In the genomic region with DNA sequence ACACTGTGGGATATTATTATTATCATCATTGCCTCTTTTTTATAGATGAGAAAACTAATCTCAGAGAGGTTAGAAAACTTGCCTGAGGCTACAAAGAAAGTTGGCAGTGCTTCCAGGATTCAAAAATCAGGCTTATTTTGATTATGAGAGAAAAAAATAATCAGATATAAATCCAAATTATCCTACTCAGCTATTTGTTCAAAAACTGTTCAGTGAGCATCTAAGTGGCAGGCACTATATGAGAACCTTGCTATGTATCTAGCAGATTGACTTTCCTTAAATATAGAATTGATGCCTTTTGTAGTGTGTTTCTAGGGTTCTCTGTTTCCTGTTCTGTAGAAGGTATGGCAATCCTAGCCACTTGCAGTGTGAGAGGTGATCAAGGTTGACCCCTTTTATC, we compare ENCODE assay signal across 29 cellular contexts.
"Had no signal": no experiment of that assay in that cellular context is flagged by ENCODE, and none has a peak within 500 bp of the region (broad histone marks: within the 10 kb centered on the region; RNA-seq: fewer than 3 reads in every experiment).

No MANE protein-coding gene starts in this region.

- H3K9me3 ChIP-seq: stomach, suprapubic skin, testis, thoracic aorta, thyroid gland, tibial artery, tibial nerve, transverse colon, upper lobe of left lung, upper lobe of right lung, uterus, vagina had no signal

- H3K4me3 ChIP-seq: stomach, suprapubic skin, testis, thoracic aorta, thyroid gland, tibial artery, tibial nerve, transverse colon, upper lobe of left lung, upper lobe of right lung, uterus, vagina had no signal

- ATAC-seq: stimulated activated effector memory CD8-positive, alpha-beta T cell treated with anti-CD3 and anti-CD28 coated beads, Interleukin-12 subunit alpha, Interleukin-12 subunit beta, amount 100 ng/mL, for 72 hours; stimulated activated memory B cell treated with anti-CD40 and anti-IgM and Interleukin-4, amounts not matched to agents 10 μg/mL and 1 μg/mL and 100 μg/mL, for 72 hours; stimulated activated naive B cell treated with anti-CD40 and anti-IgM and Interleukin-4, amounts not matched to agents 10 μg/mL and 1 μg/mL and 100 μg/mL, for 72 hours; stimulated activated naive CD8-positive, alpha-beta T cell treated with anti-CD3 and anti-CD28 coated beads, Interleukin-15, amount 100 ng/mL, for 72 hours; stimulated activated naive CD8-positive, alpha-beta T cell treated with anti-CD3 and anti-CD28 coated beads, Interleukin-15, Interleukin-2, amounts not matched to agents 100 U/mL and 50 U/mL, for 24 hours; upper lobe of right lung had no signal

- H3K36me3 ChIP-seq: stomach, suprapubic skin, thoracic aorta, thyroid gland, tibial artery, tibial nerve, transverse colon, upper lobe of left lung, upper lobe of right lung, uterus, vagina had no signal

- DNase-seq: stimulated activated CD4-positive, alpha-beta T cell treated with anti-CD3 and anti-CD28 coated beads, Interleukin-2, amount 100 ng/mL, for 48 hours; stimulated activated CD4-positive, alpha-beta T cell treated with anti-CD3 and anti-CD28 coated beads, Interleukin-4, amount 100 ng/mL, for 1 hour; stimulated activated CD4-positive, alpha-beta T cell treated with anti-CD3 and anti-CD28 coated beads, Interleukin-4, amount 100 ng/mL, for 24 hours; stimulated activated CD4-positive, alpha-beta T cell treated with anti-CD3 and anti-CD28 coated beads, Interleukin-4, amount 100 ng/mL, for 4 hours; stimulated activated CD8-positive, alpha-beta memory T cell treated with anti-CD3 and anti-CD28 coated beads, Interleukin-4, amount 100 ng/mL, for 48 hours; stimulated activated naive B cell treated with anti-CD40 and anti-IgM and Interleukin-4, amounts not matched to agents 10 μg/mL and 1 μg/mL and 100 μg/mL, for 72 hours; stimulated activated naive CD4-positive, alpha-beta T cell; stimulated activated naive CD4-positive, alpha-beta T cell treated with Interleukin-2 at 50 U/mL for 16 hours; stimulated activated naive CD8-positive, alpha-beta T cell treated with anti-CD3 and anti-CD28 coated beads, Interleukin-15, amount 100 ng/mL, for 72 hours; stimulated activated naive CD8-positive, alpha-beta T cell treated with anti-CD3 and anti-CD28 coated beads, Interleukin-15, Interleukin-2, amounts not matched to agents 100 U/mL and 50 U/mL, for 24 hours; stomach; substantia nigra; testis; thyroid gland; tibial artery; transverse colon; trophoblast cell; upper lobe of left lung; upper lobe of right lung; uterus had no signal

- H3K27me3 ChIP-seq: stomach, testis, thyroid gland, tibial artery, tibial nerve, transverse colon, upper lobe of left lung, uterus, vagina had no signal

- H3K4me1 ChIP-seq: suprapubic skin, testis, thyroid gland, tibial artery, tibial nerve, upper lobe of left lung, upper lobe of right lung, uterus, vagina had no signal

- H3K9me3 Mint-ChIP-seq: stimulated activated effector memory CD8-positive, alpha-beta T cell treated with anti-CD3 and anti-CD28 coated beads, Interleukin-12 subunit alpha, Interleukin-12 subunit beta, amount 100 ng/mL, for 72 hours; stimulated activated memory B cell treated with anti-CD40 and anti-IgM and Interleukin-4, amounts not matched to agents 10 μg/mL and 1 μg/mL and 100 μg/mL, for 72 hours; stimulated activated naive CD8-positive, alpha-beta T cell treated with anti-CD3 and anti-CD28 coated beads, Interleukin-15, amount 100 ng/mL, for 72 hours; stimulated activated naive CD8-positive, alpha-beta T cell treated with anti-CD3 and anti-CD28 coated beads, Interleukin-15, Interleukin-2, amounts not matched to agents 100 ng/mL and 50 ng/mL, for 24 hours; type B pancreatic cell had no signal

- H3K4me1 Mint-ChIP-seq: stimulated activated effector memory CD8-positive, alpha-beta T cell treated with anti-CD3 and anti-CD28 coated beads, Interleukin-12 subunit alpha, Interleukin-12 subunit beta, amount 100 ng/mL, for 72 hours; stimulated activated memory B cell treated with anti-CD40 and anti-IgM and Interleukin-4, amounts not matched to agents 10 μg/mL and 1 μg/mL and 100 μg/mL, for 72 hours; stimulated activated naive B cell treated with anti-CD40 and anti-IgM and Interleukin-4, amounts not matched to agents 10 μg/mL and 1 μg/mL and 100 μg/mL, for 72 hours; stimulated activated naive CD8-positive, alpha-beta T cell treated with anti-CD3 and anti-CD28 coated beads, Interleukin-15, amount 100 ng/mL, for 72 hours had no signal

- H3K4me3 Mint-ChIP-seq: stimulated activated effector memory CD8-positive, alpha-beta T cell treated with anti-CD3 and anti-CD28 coated beads, Interleukin-12 subunit alpha, Interleukin-12 subunit beta, amount 100 ng/mL, for 72 hours; stimulated activated memory B cell treated with anti-CD40 and anti-IgM and Interleukin-4, amounts not matched to agents 10 μg/mL and 1 μg/mL and 100 μg/mL, for 72 hours; stimulated activated naive B cell treated with anti-CD40 and anti-IgM and Interleukin-4, amounts not matched to agents 10 μg/mL and 1 μg/mL and 100 μg/mL, for 72 hours; stimulated activated naive CD8-positive, alpha-beta T cell treated with anti-CD3 and anti-CD28 coated beads, Interleukin-15, amount 100 ng/mL, for 72 hours; stimulated activated naive CD8-positive, alpha-beta T cell treated with anti-CD3 and anti-CD28 coated beads, Interleukin-15, Interleukin-2, amounts not matched to agents 100 ng/mL and 50 ng/mL, for 24 hours; type B pancreatic cell had no signal

- H3K36me3 Mint-ChIP-seq: stimulated activated effector memory CD8-positive, alpha-beta T cell treated with anti-CD3 and anti-CD28 coated beads, Interleukin-12 subunit alpha, Interleukin-12 subunit beta, amount 100 ng/mL, for 72 hours; stimulated activated memory B cell treated with anti-CD40 and anti-IgM and Interleukin-4, amounts not matched to agents 10 μg/mL and 1 μg/mL and 100 μg/mL, for 72 hours; stimulated activated naive B cell treated with anti-CD40 and anti-IgM and Interleukin-4, amounts not matched to agents 10 μg/mL and 1 μg/mL and 100 μg/mL, for 72 hours; type B pancreatic cell had no signal

- FAIRE-seq: urothelium cell line had no signal

- H3K27ac Mint-ChIP-seq: stimulated activated effector memory CD8-positive, alpha-beta T cell treated with anti-CD3 and anti-CD28 coated beads, Interleukin-12 subunit alpha, Interleukin-12 subunit beta, amount 100 ng/mL, for 72 hours; stimulated activated memory B cell treated with anti-CD40 and anti-IgM and Interleukin-4, amounts not matched to agents 10 μg/mL and 1 μg/mL and 100 μg/mL, for 72 hours; stimulated activated naive B cell treated with anti-CD40 and anti-IgM and Interleukin-4, amounts not matched to agents 10 μg/mL and 1 μg/mL and 100 μg/mL, for 72 hours; stimulated activated naive CD8-positive, alpha-beta T cell treated with anti-CD3 and anti-CD28 coated beads, Interleukin-15, amount 100 ng/mL, for 72 hours; stimulated activated naive CD8-positive, alpha-beta T cell treated with anti-CD3 and anti-CD28 coated beads, Interleukin-15, Interleukin-2, amounts not matched to agents 100 ng/mL and 50 ng/mL, for 24 hours; type B pancreatic cell had no signal

- H3K27ac ChIP-seq: stomach, suprapubic skin, testis, thoracic aorta, thyroid gland, tibial artery, tibial nerve, transverse colon, upper lobe of left lung, upper lobe of right lung, uterus, vagina had no signal
